ENCODE assay signal across 1 cellular context in genomic region chr18:58117685-58118403, GRCh38.
TF ChIP-seq lines count a peak whose summit lies in the region.

No MANE protein-coding gene starts in this region.

TF ChIP-seq in GM23338, 12 proteins besides CTCF, POLR2A, EP300 and RAD21 (continued from another document):
- TF ChIP-seq ETS1 (IDR thresholded peaks at IDR 0.05) (no peak), EZH2 (IDR thresholded peaks at IDR 0.05; ENCODE audit: low read depth, unreplicated experiment) (no peak), JUNB (IDR thresholded peaks at IDR 0.05; ENCODE audit: unreplicated experiment) (no peak), REST (IDR thresholded peaks at IDR 0.05; ENCODE audit: unreplicated experiment) (no peak)
